1 cellular context compared by ENCODE assay signal in the genomic region with DNA sequence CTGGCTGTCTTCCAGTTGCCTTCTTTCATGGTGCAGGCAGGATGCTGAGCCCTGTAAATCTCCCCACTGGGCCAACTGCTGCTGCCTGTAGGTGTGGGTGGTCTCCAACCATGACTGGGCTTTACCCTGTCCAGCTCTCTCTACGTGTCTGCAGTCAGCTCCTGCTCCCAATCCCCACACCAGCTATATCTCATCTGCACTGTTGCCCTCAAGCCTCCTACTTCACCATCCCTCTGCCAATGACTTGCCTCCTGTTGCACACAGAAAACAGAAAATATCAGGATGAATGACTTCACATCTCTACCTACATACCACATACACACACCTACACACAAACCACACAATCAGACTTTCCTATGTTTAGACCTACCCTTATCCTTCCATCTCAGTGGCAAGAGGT.
TF ChIP-seq lines count a peak whose summit lies in the region.

No MANE protein-coding gene starts in this region.

TF ChIP-seq in SK-N-SH, 30 proteins besides CTCF, POLR2A, EP300 and RAD21:
- TF ChIP-seq ELF1 (IDR thresholded peaks at IDR 0.05): no peak
- TF ChIP-seq CHD2 (IDR thresholded peaks at IDR 0.05; ENCODE audit: low read length, partially characterized antibody): no peak
- TF ChIP-seq MEF2A (IDR thresholded peaks at IDR 0.05; ENCODE audit: borderline replicate concordance, low read depth): no peak
- TF ChIP-seq SIN3A (IDR thresholded peaks at IDR 0.05; ENCODE audit: borderline replicate concordance, low read depth, low read length): no peak
- no peak for TF ChIP-seq TEAD4 (IDR thresholded peaks at IDR 0.05; ENCODE audit: borderline replicate concordance, insufficient read depth)
- no peak for TF ChIP-seq ZBTB33 (IDR thresholded peaks at IDR 0.05; ENCODE audit: borderline replicate concordance, low read depth)
- TF ChIP-seq, protein P1, sequence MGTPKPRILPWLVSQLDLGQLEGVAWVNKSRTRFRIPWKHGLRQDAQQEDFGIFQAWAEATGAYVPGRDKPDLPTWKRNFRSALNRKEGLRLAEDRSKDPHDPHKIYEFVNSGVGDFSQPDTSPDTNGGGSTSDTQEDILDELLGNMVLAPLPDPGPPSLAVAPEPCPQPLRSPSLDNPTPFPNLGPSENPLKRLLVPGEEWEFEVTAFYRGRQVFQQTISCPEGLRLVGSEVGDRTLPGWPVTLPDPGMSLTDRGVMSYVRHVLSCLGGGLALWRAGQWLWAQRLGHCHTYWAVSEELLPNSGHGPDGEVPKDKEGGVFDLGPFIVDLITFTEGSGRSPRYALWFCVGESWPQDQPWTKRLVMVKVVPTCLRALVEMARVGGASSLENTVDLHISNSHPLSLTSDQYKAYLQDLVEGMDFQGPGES (IDR thresholded peaks at IDR 0.05; ENCODE audit: low read depth, low read length): no peak
- TF ChIP-seq SMC3 (IDR thresholded peaks at IDR 0.05; ENCODE audit: low read depth, low read length): no peak
- TF ChIP-seq FOXJ3 (CRISPR knock-in tag; IDR thresholded peaks at IDR 0.05): no peak
- TF ChIP-seq YY1 (IDR thresholded peaks at IDR 0.05; ENCODE audit: low read depth): no peak
- no peak for TF ChIP-seq PBX3 (IDR thresholded peaks at IDR 0.05)
- no peak for TF ChIP-seq GATA2 (CRISPR knock-in tag; IDR thresholded peaks at IDR 0.05)
- no peak for TF ChIP-seq MXI1 (IDR thresholded peaks at IDR 0.05; ENCODE audit: low read depth, low read length)
- no peak for TF ChIP-seq POLR2AphosphoS5 (IDR thresholded peaks at IDR 0.05; ENCODE audit: low read depth, low read length)
- no peak for TF ChIP-seq EZH2phosphoT487 (IDR thresholded peaks at IDR 0.05; ENCODE audit: borderline replicate concordance, low read depth)
- TF ChIP-seq, protein P2, sequence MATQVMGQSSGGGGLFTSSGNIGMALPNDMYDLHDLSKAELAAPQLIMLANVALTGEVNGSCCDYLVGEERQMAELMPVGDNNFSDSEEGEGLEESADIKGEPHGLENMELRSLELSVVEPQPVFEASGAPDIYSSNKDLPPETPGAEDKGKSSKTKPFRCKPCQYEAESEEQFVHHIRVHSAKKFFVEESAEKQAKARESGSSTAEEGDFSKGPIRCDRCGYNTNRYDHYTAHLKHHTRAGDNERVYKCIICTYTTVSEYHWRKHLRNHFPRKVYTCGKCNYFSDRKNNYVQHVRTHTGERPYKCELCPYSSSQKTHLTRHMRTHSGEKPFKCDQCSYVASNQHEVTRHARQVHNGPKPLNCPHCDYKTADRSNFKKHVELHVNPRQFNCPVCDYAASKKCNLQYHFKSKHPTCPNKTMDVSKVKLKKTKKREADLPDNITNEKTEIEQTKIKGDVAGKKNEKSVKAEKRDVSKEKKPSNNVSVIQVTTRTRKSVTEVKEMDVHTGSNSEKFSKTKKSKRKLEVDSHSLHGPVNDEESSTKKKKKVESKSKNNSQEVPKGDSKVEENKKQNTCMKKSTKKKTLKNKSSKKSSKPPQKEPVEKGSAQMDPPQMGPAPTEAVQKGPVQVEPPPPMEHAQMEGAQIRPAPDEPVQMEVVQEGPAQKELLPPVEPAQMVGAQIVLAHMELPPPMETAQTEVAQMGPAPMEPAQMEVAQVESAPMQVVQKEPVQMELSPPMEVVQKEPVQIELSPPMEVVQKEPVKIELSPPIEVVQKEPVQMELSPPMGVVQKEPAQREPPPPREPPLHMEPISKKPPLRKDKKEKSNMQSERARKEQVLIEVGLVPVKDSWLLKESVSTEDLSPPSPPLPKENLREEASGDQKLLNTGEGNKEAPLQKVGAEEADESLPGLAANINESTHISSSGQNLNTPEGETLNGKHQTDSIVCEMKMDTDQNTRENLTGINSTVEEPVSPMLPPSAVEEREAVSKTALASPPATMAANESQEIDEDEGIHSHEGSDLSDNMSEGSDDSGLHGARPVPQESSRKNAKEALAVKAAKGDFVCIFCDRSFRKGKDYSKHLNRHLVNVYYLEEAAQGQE (IDR thresholded peaks at IDR 0.05; ENCODE audit: low read depth, low read length): no peak
- no peak for TF ChIP-seq TCF12 (IDR thresholded peaks at IDR 0.05)
